Comparison of ENCODE assay signal across 12 cellular contexts in genomic region chr3:54243262-54243931, GRCh38.
DNase-seq lines count a peak whose midpoint lies in the region; FAIRE-seq and TF ChIP-seq lines count a peak whose summit lies in the region.
"Had no signal": no experiment of that assay in that cellular context is flagged by ENCODE, and none has a peak within 500 bp of the region (broad histone marks: within the 10 kb centered on the region; RNA-seq: fewer than 3 reads in every experiment).

No MANE protein-coding gene starts in this region.

- no peaks in the 10 kb centered on the region for H3K4me1 Mint-ChIP-seq in CD4-positive, alpha-beta memory T cell
- H3K4me1 Mint-ChIP-seq: stimulated activated memory B cell treated with anti-CD40 and anti-IgM and Interleukin-4, amounts not matched to agents 10 μg/mL and 1 μg/mL and 100 μg/mL, for 72 hours had no signal

- no peak for FAIRE-seq in RCC 7860 (lab: Jason Lieb, UNC)
- FAIRE-seq: A204.1, GM12892 had no signal

- no peak overlapping the region for H3K4me3 Mint-ChIP-seq in CD4-positive, alpha-beta memory T cell
- H3K4me3 Mint-ChIP-seq: stimulated activated memory B cell treated with anti-CD40 and anti-IgM and Interleukin-4, amounts not matched to agents 10 μg/mL and 1 μg/mL and 100 μg/mL, for 72 hours had no signal

- H3K27me3 ChIP-seq in testis, result no peaks in the 10 kb centered on the region
- H3K27me3 ChIP-seq in CD4-positive, alpha-beta memory T cell (ENCODE audit: insufficient read depth, low read length), result no peaks in the 10 kb centered on the region

- CTCF ChIA-PET in CD4-positive, alpha-beta memory T cell (lab: Charles Lee; ENCODE audit: partially characterized antibody), result no interaction called here

- no peaks in the 10 kb centered on the region for H3K36me3 Mint-ChIP-seq in CD4-positive, alpha-beta memory T cell
- H3K36me3 Mint-ChIP-seq: stimulated activated memory B cell treated with anti-CD40 and anti-IgM and Interleukin-4, amounts not matched to agents 10 μg/mL and 1 μg/mL and 100 μg/mL, for 72 hours had no signal

- POLR2A ChIA-PET in CD4-positive, alpha-beta memory T cell (lab: Charles Lee; ENCODE audit: partially characterized antibody), result no interaction called here

- no peaks in the 10 kb centered on the region for H3K4me1 ChIP-seq in testis
- no peaks in the 10 kb centered on the region for H3K4me1 ChIP-seq in CD4-positive, alpha-beta memory T cell (ENCODE audit: insufficient read depth, low read length)

- no peaks in the 10 kb centered on the region for H3K36me3 ChIP-seq in testis (ENCODE audit: low read depth, missing control alignments)
- no peaks in the 10 kb centered on the region for H3K36me3 ChIP-seq in CD4-positive, alpha-beta memory T cell (ENCODE audit: insufficient read depth, low read length)

- peaks cover 0 to 5% (median 1%) of the 10 kb centered on the region in 8 donors for H3K9me3 Mint-ChIP-seq in CD4-positive, alpha-beta memory T cell

- TF ChIP-seq POLR2A in testis (IDR thresholded peaks at IDR 0.05), result no peak

- WGBS in testis, 2 donors, result 55 to 64% methylated on average over 10 of the region's 10 CpGs

- H3K27ac ChIP-seq in testis, result peak overlapping the region in 1 of 2 donors; percentile 16
- H3K27ac ChIP-seq in CD4-positive, alpha-beta memory T cell (ENCODE audit: low read depth, low read length), result no peak overlapping the region

- intact Hi-C loops in testis (cut with DNase I; ENCODE audit: low total_unique reads), result no loop called here
- intact Hi-C loops in CD4-positive, alpha-beta memory T cell (cut with micrococcal nuclease), result no loop called here

- no peak for TF ChIP-seq CTCF in testis (IDR thresholded peaks at IDR 0.05)

- H3K27ac Mint-ChIP-seq in CD4-positive, alpha-beta memory T cell, result no peak overlapping the region
- H3K27ac Mint-ChIP-seq: stimulated activated memory B cell treated with anti-CD40 and anti-IgM and Interleukin-4, amounts not matched to agents 10 μg/mL and 1 μg/mL and 100 μg/mL, for 72 hours had no signal

- DNase-seq in NCI-H1436 (lab: John Stamatoyannopoulos, UW) (peak; percentile 29), NCI-H1436 treated with DMSO at 0.1 percent for 48 hours (lab: John Stamatoyannopoulos, UW) (no peak), NCI-H69 (lab: John Stamatoyannopoulos, UW) (peak; percentile 76), fibroblast of gingiva (ENCODE audit: low read depth) (peak; percentile 60), testis (peak; percentile 20), RCC 7860 (ENCODE audit: low spot score) (no peak)
- no peak for DNase-seq in CD4-positive, alpha-beta memory T cell
- DNase-seq in effector CD8-positive, alpha-beta T cell (lab: John Stamatoyannopoulos, UW), result no peak
- DNase-seq: HCEC 1CT had no signal

- H3K9me3 ChIP-seq in testis, result no peaks in the 10 kb centered on the region
- no peaks in the 10 kb centered on the region for H3K9me3 ChIP-seq in CD4-positive, alpha-beta memory T cell (ENCODE audit: control insufficient read depth in 1 of 2, low read length in 2 of 2)

- H3K27me3 Mint-ChIP-seq in CD4-positive, alpha-beta memory T cell, result no peaks in the 10 kb centered on the region
- H3K27me3 Mint-ChIP-seq: stimulated activated memory B cell treated with anti-CD40 and anti-IgM and Interleukin-4, amounts not matched to agents 10 μg/mL and 1 μg/mL and 100 μg/mL, for 72 hours had no signal

- peak overlapping the region in 1 of 2 donors; percentile 56 for H3K4me3 ChIP-seq in testis
- no peak overlapping the region for H3K4me3 ChIP-seq in CD4-positive, alpha-beta memory T cell (ENCODE audit: low read length in 2 of 2)

Comparison
In these comparisons a context has a peak if more than half of its experiments do, and no peak if none do; other contexts are left out.
1. DNase-seq: peak in NCI-H1436 (single experiment), NCI-H69 (single experiment), fibroblast of gingiva (single experiment) and testis (single experiment); none in NCI-H1436 treated with DMSO at 0.1 percent for 48 hours (single experiment), CD4-positive, alpha-beta memory T cell (0 of 5), RCC 7860 (single experiment) and effector CD8-positive, alpha-beta T cell (single experiment).